10 cellular contexts compared by ENCODE assay signal in genomic region chr19:45824041-45824471, GRCh38. TPM values are rescaled to one million over a fixed set of nuclear protein-coding genes. Genes with fewer than 3 reads are reported as not detected.
A peak's percentile ranks its signal among the peaks of the same experiment; 100 is the strongest.
DNase-seq lines count a peak whose midpoint lies in the region; ATAC-seq and TF ChIP-seq lines count a peak whose summit lies in the region.
"Had no signal": no experiment of that assay in that cellular context is flagged by ENCODE, and none has a peak within 500 bp of the region (broad histone marks: within the 10 kb centered on the region; RNA-seq: fewer than 3 reads in every experiment).

No MANE protein-coding gene starts in this region.

- no peaks in the 10 kb centered on the region for H3K9me3 Mint-ChIP-seq in MCF 10A (ENCODE audit: unreplicated experiment)
- no peaks in the 10 kb centered on the region for H3K9me3 Mint-ChIP-seq in activated naive CD4-positive, alpha-beta T cell treated with anti-CD3 and anti-CD28 coated beads, Interleukin-2, amount 50 U/mL, for 72 hours

- BruUV-seq in MCF 10A (replicated peaks; lab: Mats Ljungman, UMichigan), result no TSS peak

- ATAC-seq in activated naive CD4-positive, alpha-beta T cell treated with anti-CD3 and anti-CD28 coated beads, Interleukin-2, amount 50 U/mL, for 72 hours, result no peak
- no peak for ATAC-seq in GM18909 (IDR thresholded peaks at IDR 0.05; ENCODE audit: poor library complexity, unreplicated experiment)

- no peak for TF ChIP-seq CTCF in MCF 10A (IDR thresholded peaks at IDR 0.05; ENCODE audit: unreplicated experiment)

- H3K4me3 Mint-ChIP-seq in MCF 10A (ENCODE audit: unreplicated experiment), result no peak overlapping the region

- DNase-seq in DMS153 treated with DMSO at 0.1 percent for 48 hours (lab: John Stamatoyannopoulos, UW; ENCODE audit: unreplicated experiment), result peak; percentile 44
- DNase-seq in NCI-H2081 treated with DMSO at 0.1 percent for 48 hours (lab: John Stamatoyannopoulos, UW), result peak; percentile 18
- DNase-seq in MCF 10A (ENCODE audit: unreplicated experiment), result peak; percentile 60
- DNase-seq in middle frontal gyrus (ENCODE audit: extremely low spot score, low spot score), result peak; percentile 11
- no peak for DNase-seq in NCI-H446 treated with DMSO at 0.1 percent for 48 hours (lab: John Stamatoyannopoulos, UW)
- DNase-seq in activated naive CD4-positive, alpha-beta T cell treated with anti-CD3 and anti-CD28 coated beads, Interleukin-2, amount 50 U/mL, for 72 hours (ENCODE audit: low spot score in 2 of 2), result no peak
- DNase-seq in EL, result no peak

- H3K4me1 Mint-ChIP-seq in MCF 10A (ENCODE audit: insufficient read depth, unreplicated experiment), result peaks cover 15% of the 10 kb centered on the region

- CTCF ChIA-PET in MCF 10A (lab: Yijun Ruan, JAX), result interaction anchor here (0.6 to 2.5 kb wide), 5 partner anchors 7 to 540 kb away, joined by 3 to 11 read pairs (median 5); partner anchors contain the start of genes RSPH6A and SIX5

- intact Hi-C loops in MCF 10A (cut with micrococcal nuclease), result no loop called here

- no peaks in the 10 kb centered on the region for H3K27me3 Mint-ChIP-seq in MCF 10A (ENCODE audit: insufficient read depth, unreplicated experiment)

- POLR2A ChIA-PET in MCF 10A (lab: Yijun Ruan, JAX), result interaction anchor here (0.8 to 1.7 kb wide), 7 partner anchors 12 to 132 kb away, joined by 3 to 6 read pairs (median 3); partner anchors contain the start of genes IRF2BP1, QPCTL and SNRPD2

- peaks cover 68% of the 10 kb centered on the region for H3K36me3 Mint-ChIP-seq in MCF 10A (ENCODE audit: insufficient read depth, unreplicated experiment)
- peaks cover 12 to 16% of the 10 kb centered on the region in 2 donors for H3K36me3 Mint-ChIP-seq in activated naive CD4-positive, alpha-beta T cell treated with anti-CD3 and anti-CD28 coated beads, Interleukin-2, amount 50 U/mL, for 72 hours

- H3K27ac Mint-ChIP-seq in MCF 10A (ENCODE audit: low read depth, unreplicated experiment), result peak overlapping the region; percentile 17
- peak overlapping the region in 1 of 2 donors; percentile 88 for H3K27ac Mint-ChIP-seq in activated naive CD4-positive, alpha-beta T cell treated with anti-CD3 and anti-CD28 coated beads, Interleukin-2, amount 50 U/mL, for 72 hours

RNA-seq across cellular contexts. Expression of gene RSPH6A, which starts 8.9 kb away (rescaled TPM):
- total RNA-seq in MCF 10A (2022), result 0.21 and 0.29 TPM in 2 replicates
- under 1 TPM; 0.14 to 0.39 TPM for total RNA-seq in activated naive CD4-positive, alpha-beta T cell treated with anti-CD3 and anti-CD28 coated beads, Interleukin-2, amount 50 U/mL, for 72 hours
- total RNA-seq: urinary bladder had no signal

RNA-seq across cellular contexts. Expression of gene DMWD, which starts 31.4 kb away (rescaled TPM):
- total RNA-seq in MCF 10A (2022), result 57.5 and 71.6 TPM in 2 replicates
- 10 to 100 TPM; 20.4 to 20.5 TPM for total RNA-seq in activated naive CD4-positive, alpha-beta T cell treated with anti-CD3 and anti-CD28 coated beads, Interleukin-2, amount 50 U/mL, for 72 hours

RNA-seq across cellular contexts. Expression of gene SYMPK, which starts 38.9 kb away (rescaled TPM):
- total RNA-seq in MCF 10A (2022), result 77.4 and 86.2 TPM in 2 replicates
- total RNA-seq in activated naive CD4-positive, alpha-beta T cell treated with anti-CD3 and anti-CD28 coated beads, Interleukin-2, amount 50 U/mL, for 72 hours, result 100 to 1,000 TPM in 1 of 2 donors, 10 to 100 TPM in 1; 85.8 to 118 TPM

RNA-seq across cellular contexts. Expression of gene FOXA3, which starts 40.1 kb away (rescaled TPM):
- not detected in 2 replicates for total RNA-seq in MCF 10A (2022)
- 1 to 10 TPM in 1 of 2 donors, under 1 TPM in 1; 0.46 to 1.3 TPM for total RNA-seq in activated naive CD4-positive, alpha-beta T cell treated with anti-CD3 and anti-CD28 coated beads, Interleukin-2, amount 50 U/mL, for 72 hours
- total RNA-seq: NCI-H460, urinary bladder had no signal

RNA-seq across cellular contexts. Expression of gene DMPK, which starts 41.8 kb away (rescaled TPM):
- total RNA-seq in MCF 10A (2022), result 40.5 and 52.4 TPM in 2 replicates
- 10 to 100 TPM; 11.1 to 13.8 TPM for total RNA-seq in activated naive CD4-positive, alpha-beta T cell treated with anti-CD3 and anti-CD28 coated beads, Interleukin-2, amount 50 U/mL, for 72 hours

Comparison
In these comparisons a context has a peak if more than half of its experiments do, and no peak if none do; other contexts are left out.
1. DNase-seq: peak in DMS153 treated with DMSO at 0.1 percent for 48 hours (single experiment), NCI-H2081 treated with DMSO at 0.1 percent for 48 hours (single experiment), MCF 10A (single experiment) and middle frontal gyrus (single experiment); none in NCI-H446 treated with DMSO at 0.1 percent for 48 hours (single experiment), activated naive CD4-positive, alpha-beta T cell treated with anti-CD3 and anti-CD28 coated beads, Interleukin-2, amount 50 U/mL, for 72 hours (0 of 2) and EL (single experiment).